ENCODE assay signal across 25 cellular contexts in genomic region chr1:150688786-150689185, GRCh38. TPM values are rescaled to one million over a fixed set of nuclear protein-coding genes. Genes with fewer than 3 reads are reported as not detected.
DNase-seq lines count a peak whose midpoint lies in the region; ATAC-seq, FAIRE-seq and TF ChIP-seq lines count a peak whose summit lies in the region.
"Had no signal": no experiment of that assay in that cellular context is flagged by ENCODE, and none has a peak within 500 bp of the region (broad histone marks: within the 10 kb centered on the region; RNA-seq: fewer than 3 reads in every experiment).

No MANE protein-coding gene starts in this region.

- H3K4me3 ChIP-seq in PC-3 (ENCODE audit: low read length): no peak overlapping the region
- H3K4me3 ChIP-seq in endothelial cell of umbilical vein (replicated peaks in 1 of 3; ENCODE audit: insufficient read depth in 1 of 3, low read depth in 1 of 3, low read length in 3 of 3): no peak overlapping the region
- H3K4me3 ChIP-seq in transverse colon: no peak overlapping the region
- H3K4me3 ChIP-seq: colonic mucosa, heart right ventricle, K562, thoracic aorta had no signal

- ATAC-seq in PC-3: peak; percentile 66
- ATAC-seq: activated CD8-positive, alpha-beta T cell treated with anti-CD3 and anti-CD28 coated beads for 36 hours; heart right ventricle; K562 had no signal

- no peak for DNase-seq in D721Med (ENCODE audit: insufficient read length, low spot score)
- DNase-seq in PC-3: peak; percentile 71
- DNase-seq in endothelial cell of umbilical vein (ENCODE audit: low read depth, low spot score): peak; percentile 73
- peak; percentile 10 for DNase-seq in pons (ENCODE audit: low spot score)
- no peak for DNase-seq in activated CD8-positive, alpha-beta memory T cell treated with anti-CD3 and anti-CD28 coated beads for 24 hours
- no peak for DNase-seq in stimulated activated CD4-positive, alpha-beta T cell treated with anti-CD3 and anti-CD28 coated beads, Interleukin-2, amount 100 ng/mL, for 24 hours
- no peak for DNase-seq in transverse colon
- DNase-seq: activated CD8-positive, alpha-beta T cell treated with anti-CD3 and anti-CD28 coated beads for 36 hours; activated naive CD4-positive, alpha-beta T cell treated with Interleukin-2 at 50 U/mL for 16 hours; CD4-positive, CD25-positive, alpha-beta regulatory T cell; colonic mucosa; heart right ventricle; NCI-H146; NCI-H2171 treated with DMSO at 0.1 percent for 48 hours; NCI-H524; NK-92 treated with Interleukin-12 subunit alpha and Interleukin-12 subunit beta, amount 100 ng/mL, for 24 hours; SHP77; small intestine; stimulated activated CD4-positive, alpha-beta T cell treated with anti-CD3 and anti-CD28 coated beads, Interleukin-1b, Interleukin-23, amount 100 ng/mL, for 48 hours; SW 1271 had no signal

- H2AFZ ChIP-seq in PC-3 (ENCODE audit: low read length) (no peak overlapping the region), endothelial cell of umbilical vein (ENCODE audit: low read depth, low read length) (no peak overlapping the region)

- no peaks in the 10 kb centered on the region for H3K9me1 ChIP-seq in endothelial cell of umbilical vein (replicated peaks; ENCODE audit: control insufficient read depth, extremely low read depth, insufficient read depth, low read length)

- H3K36me3 ChIP-seq in PC-3 (ENCODE audit: low read depth, low read length) (peaks cover 25% of the 10 kb centered on the region), endothelial cell of umbilical vein (ENCODE audit: control insufficient read depth in 2 of 2, extremely low read depth in 1 of 2, insufficient read depth in 2 of 2, low read length in 2 of 2) (peaks cover 2 to 7% of the 10 kb centered on the region in 2 experiments), transverse colon (peaks cover 0 to 26% (median 12%) of the 10 kb centered on the region in 4 donors)
- H3K36me3 ChIP-seq: colonic mucosa had no signal

- dilution Hi-C loops in endothelial cell of umbilical vein (cut with MboI; ENCODE audit: extremely low pct_ligation_motif_present, low sequenced_read_pairs): no loop called here

- intact Hi-C loops in PC-3 (cut with micrococcal nuclease): loop anchor here (1.0 kb wide), 1 partner anchor 17 kb away; no protein-coding TSS in a partner anchor
- intact Hi-C loops in endothelial cell of umbilical vein (cut with micrococcal nuclease): no loop called here
- intact Hi-C loops in transverse colon (cut with DNase I; ENCODE audit: low total_unique reads): no loop called here

- BruUV-seq in PC-3 (replicated peaks; lab: Mats Ljungman, UMichigan) (no TSS peak), endothelial cell of umbilical vein (replicated peaks; lab: Mats Ljungman, UMichigan) (no TSS peak)

- H3K27me3 ChIP-seq in PC-3 (ENCODE audit: low read length) (no peaks in the 10 kb centered on the region), endothelial cell of umbilical vein (ENCODE audit: control insufficient read depth in 2 of 2, insufficient read depth in 2 of 2, low read length in 2 of 2) (no peaks in the 10 kb centered on the region), transverse colon (no peaks in the 10 kb centered on the region)
- H3K27me3 ChIP-seq: colonic mucosa, heart right ventricle had no signal

- no peaks in the 10 kb centered on the region for H4K20me1 ChIP-seq in PC-3 (ENCODE audit: low read length)
- H4K20me1 ChIP-seq in endothelial cell of umbilical vein (replicated peaks; ENCODE audit: control insufficient read depth, extremely low read depth, insufficient read depth, low read length): no peaks in the 10 kb centered on the region

- 81 to 88% methylated on average over 1 of the region's 1 CpG for WGBS in transverse colon (ENCODE audit: low coverage in 1 of 2), 2 donors

- TF ChIP-seq POLR2A in endothelial cell of umbilical vein (IDR thresholded peaks at IDR 0.05; ENCODE audit: low read depth, low read length) (no peak), transverse colon (IDR thresholded peaks at IDR 0.05) (no peak)

- in situ Hi-C loops in transverse colon (cut with MboI; ENCODE audit: low pct_ligation_motif_present in 1 of 4, low pct_unique_long_range_greater_than_20kb in 1 of 4, low sequenced_read_pairs in 3 of 4): no loop called here

- POLR2A ChIA-PET in PC-3 (lab: Charles Lee; ENCODE audit: unreplicated experiment): interaction anchor here (1.1 kb wide), 1 partner anchor 8 kb away, joined by 3 read pairs; the partner anchor contains the start of gene GOLPH3L
- POLR2A ChIA-PET in endothelial cell of umbilical vein (lab: Charles Lee): no interaction called here

- peak overlapping the region; percentile 35 for H3K27ac ChIP-seq in PC-3 (ENCODE audit: low read length)
- H3K27ac ChIP-seq in endothelial cell of umbilical vein (ENCODE audit: insufficient read depth, low read depth, low read length): peak overlapping the region; percentile 35
- H3K27ac ChIP-seq in transverse colon: no peak overlapping the region
- H3K27ac ChIP-seq: colonic mucosa, heart right ventricle, thoracic aorta had no signal

- H3K79me2 ChIP-seq in PC-3 (ENCODE audit: low read length) (peaks cover 3% of the 10 kb centered on the region; the same call in 1 of the 2 replicates), endothelial cell of umbilical vein (ENCODE audit: control insufficient read depth, insufficient read depth, low read length) (peaks cover 9% of the 10 kb centered on the region)

- TF ChIP-seq EP300 in transverse colon (IDR thresholded peaks at IDR 0.05; ENCODE audit: low read depth): no peak

- FAIRE-seq in D721Med (lab: Jason Lieb, UNC) (peak; percentile 80), endothelial cell of umbilical vein (lab: Jason Lieb, UNC) (peak; percentile 43)
- FAIRE-seq: endometrium, G401.6, K562, small intestine had no signal

- H3K9ac ChIP-seq in PC-3 (ENCODE audit: low read length) (no peak overlapping the region), endothelial cell of umbilical vein (replicated peaks; ENCODE audit: extremely low read depth, insufficient read depth, low read length) (no peak overlapping the region)

- TF ChIP-seq CTCF in D721Med (IDR thresholded peaks at IDR 0.05; ENCODE audit: insufficient read depth, missing control alignments) (no peak), PC-3 (conservative IDR thresholded peaks at IDR 0.05; ENCODE audit: low read depth, low read length) (no peak), endothelial cell of umbilical vein (IDR thresholded peaks at IDR 0.05; ENCODE audit: extremely low read depth in 1 of 2, insufficient read depth in 1 of 2, low read depth in 1 of 2, low read length in 2 of 2) (no peak), transverse colon (IDR thresholded peaks at IDR 0.05) (no peak)

- no peaks in the 10 kb centered on the region for H3K9me2 ChIP-seq in PC-3 (replicated peaks; ENCODE audit: low read length)

- H3K4me1 ChIP-seq in PC-3 (ENCODE audit: insufficient read depth, low read length): peaks cover 27% of the 10 kb centered on the region
- H3K4me1 ChIP-seq in endothelial cell of umbilical vein (ENCODE audit: control insufficient read depth, extremely low read depth, insufficient read depth, low read length): peaks cover 35% of the 10 kb centered on the region
- peaks cover 0 to 50% (median 12%) of the 10 kb centered on the region in 4 donors for H3K4me1 ChIP-seq in transverse colon

- peaks cover 7% of the 10 kb centered on the region for H3F3A ChIP-seq in PC-3 (ENCODE audit: low read length, unreplicated experiment)

- H3K4me2 ChIP-seq in PC-3 (ENCODE audit: low read length) (0 out of 2 replicates have a peak overlapping the region, but pooled peaks have one; percentile 4), endothelial cell of umbilical vein (ENCODE audit: insufficient read depth, low read length) (peak overlapping the region; percentile 5)

- CTCF ChIA-PET in PC-3 (lab: Charles Lee): no interaction called here
- CTCF ChIA-PET in endothelial cell of umbilical vein (lab: Charles Lee): interaction anchor here (1.1 kb wide), 1 partner anchor 125 kb away, joined by 3 read pairs; no protein-coding TSS in a partner anchor

- no peaks in the 10 kb centered on the region for H3K9me3 ChIP-seq in PC-3 (ENCODE audit: low read length)
- H3K9me3 ChIP-seq in endothelial cell of umbilical vein (replicated peaks; ENCODE audit: control insufficient read depth, insufficient read depth, low read length): no peaks in the 10 kb centered on the region
- no peaks in the 10 kb centered on the region for H3K9me3 ChIP-seq in transverse colon
- H3K9me3 ChIP-seq: colonic mucosa, heart right ventricle, thoracic aorta had no signal

RNA-seq across cellular contexts. Expression of gene GOLPH3L, which starts 8.2 kb away (rescaled TPM):
- 9.6 and 15.6 TPM in 2 replicates for total RNA-seq in PC-3 (2014; rRNA removed)
- total RNA-seq in endothelial cell of umbilical vein: 33.2 and 34.9 TPM in 2 replicates
- 13.0 and 15.7 TPM in 2 replicates for polyA plus RNA-seq in endothelial cell of umbilical vein
- polyA plus RNA-seq in endothelial cell of umbilical vein (2011; cell fraction: cytosol; rRNA removed): 16.9 and 18.3 TPM in 2 replicates
- 10.9 and 14.0 TPM in 2 replicates for polyA plus RNA-seq in endothelial cell of umbilical vein (2011; cell fraction: nucleus; rRNA removed)
- 34.2 and 42.2 TPM in 2 replicates for polyA plus RNA-seq in endothelial cell of umbilical vein (2012)
- 28.4 and 34.2 TPM in 2 replicates for polyA minus RNA-seq in endothelial cell of umbilical vein
- polyA minus RNA-seq in endothelial cell of umbilical vein (2011; cell fraction: cytosol; rRNA and poly(A)+ RNA removed): 13.4 TPM
- 15.4 and 16.4 TPM in 2 replicates for polyA minus RNA-seq in endothelial cell of umbilical vein (2011; cell fraction: nucleus; rRNA and poly(A)+ RNA removed)
- 10 to 100 TPM; 12.7 to 61.0 (median 34.7) TPM for total RNA-seq in transverse colon

RNA-seq across cellular contexts. Expression of gene HORMAD1, which starts 31.9 kb away (rescaled TPM):
- total RNA-seq in PC-3 (2014; rRNA removed) (not detected in 2 replicates), endothelial cell of umbilical vein (not detected in 2 replicates), transverse colon (1 to 10 TPM in 1 of 4 donors, under 1 TPM in 1, not detected in 2; 0.41 to 1.6 TPM)
- not detected in 2 replicates for polyA plus RNA-seq in endothelial cell of umbilical vein
- polyA plus RNA-seq in endothelial cell of umbilical vein (2011; cell fraction: cytosol; rRNA removed): not detected in 2 replicates
- polyA plus RNA-seq in endothelial cell of umbilical vein (2011; cell fraction: nucleus; rRNA removed): not detected in 2 replicates
- polyA plus RNA-seq in endothelial cell of umbilical vein (2012): not detected in 2 replicates
- polyA minus RNA-seq in endothelial cell of umbilical vein: not detected in 2 replicates
- 1.2 TPM for polyA minus RNA-seq in endothelial cell of umbilical vein (2011; cell fraction: cytosol; rRNA and poly(A)+ RNA removed)
- polyA minus RNA-seq in endothelial cell of umbilical vein (2011; cell fraction: nucleus; rRNA and poly(A)+ RNA removed): not detected in 2 replicates
- total RNA-seq: activated CD8-positive, alpha-beta T cell treated with anti-CD3 and anti-CD28 coated beads for 36 hours; CD4-positive, CD25-positive, alpha-beta regulatory T cell; HT-29; K562; thoracic aorta had no signal
- polyA plus RNA-seq: CD4-positive, CD25-positive, alpha-beta regulatory T cell; heart right ventricle; K562 had no signal

RNA-seq across cellular contexts. Expression of gene ENSA, which starts 59.4 kb away (rescaled TPM):
- 194 and 232 TPM in 2 replicates for total RNA-seq in PC-3 (2014; rRNA removed)
- total RNA-seq in endothelial cell of umbilical vein: 155 and 162 TPM in 2 replicates
- polyA plus RNA-seq in endothelial cell of umbilical vein: 30.5 and 32.4 TPM in 2 replicates
- polyA plus RNA-seq in endothelial cell of umbilical vein (2011; cell fraction: cytosol; rRNA removed): 111 and 131 TPM in 2 replicates
- 42.8 and 60.9 TPM in 2 replicates for polyA plus RNA-seq in endothelial cell of umbilical vein (2011; cell fraction: nucleus; rRNA removed)
- polyA plus RNA-seq in endothelial cell of umbilical vein (2012): 83.2 and 112 TPM in 2 replicates
- polyA minus RNA-seq in endothelial cell of umbilical vein: 20.8 and 22.0 TPM in 2 replicates
- 45.0 TPM for polyA minus RNA-seq in endothelial cell of umbilical vein (2011; cell fraction: cytosol; rRNA and poly(A)+ RNA removed)
- polyA minus RNA-seq in endothelial cell of umbilical vein (2011; cell fraction: nucleus; rRNA and poly(A)+ RNA removed): 22.8 and 31.9 TPM in 2 replicates
- 100 to 1,000 TPM; 111 to 174 (median 158) TPM for total RNA-seq in transverse colon

Comparison
In these comparisons a context has a peak if more than half of its experiments do, and no peak if none do; other contexts are left out.
1. DNase-seq: peak in PC-3 (single experiment), endothelial cell of umbilical vein (single experiment) and pons (single experiment); none in D721Med (single experiment), activated CD8-positive, alpha-beta memory T cell treated with anti-CD3 and anti-CD28 coated beads for 24 hours (single experiment), stimulated activated CD4-positive, alpha-beta T cell treated with anti-CD3 and anti-CD28 coated beads, Interleukin-2, amount 100 ng/mL, for 24 hours (0 of 2) and transverse colon (single experiment).
2. H3K27ac ChIP-seq: peak in PC-3 (single experiment) and endothelial cell of umbilical vein (single experiment); none in transverse colon (0 of 4).